Comparison of ENCODE assay signal across 16 cellular contexts in genomic region chr9:28134577-28134976, GRCh38.
DNase-seq lines count a peak whose midpoint lies in the region; ATAC-seq and TF ChIP-seq lines count a peak whose summit lies in the region.
"Had no signal": no experiment of that assay in that cellular context is flagged by ENCODE, and none has a peak within 500 bp of the region (broad histone marks: within the 10 kb centered on the region; RNA-seq: fewer than 3 reads in every experiment).

No MANE protein-coding gene starts in this region.

- no peaks in the 10 kb centered on the region for H3K27me3 ChIP-seq in endocrine pancreas (ENCODE audit: control insufficient read depth, insufficient read depth, low read length)

- TF ChIP-seq CTCF in GM10248 (IDR thresholded peaks at IDR 0.05; ENCODE audit: control extremely low read depth, extremely low read depth, low read depth, missing control alignments): no peak

- no peaks in the 10 kb centered on the region for H3K4me1 ChIP-seq in endocrine pancreas (ENCODE audit: control insufficient read depth, insufficient read depth, low read length)

- ATAC-seq in Right ventricle myocardium inferior (no peak), Right ventricle myocardium superior (ENCODE audit: poor library complexity) (no peak), HG03159 (IDR thresholded peaks at IDR 0.05; ENCODE audit: unreplicated experiment) (no peak)
- ATAC-seq: K562, PC-3, SK-N-SH treated with all-trans-retinoic acid at 6 μM for 48 hours had no signal

- peak; percentile 24 for DNase-seq in NCI-H1105 treated with DMSO at 0.1 percent for 48 hours (lab: John Stamatoyannopoulos, UW)
- DNase-seq in NCI-H1105 (lab: John Stamatoyannopoulos, UW): no peak
- DNase-seq in Right ventricle myocardium inferior (ENCODE audit: missing footprints): peak; percentile 32
- no peak for DNase-seq in Right ventricle myocardium superior
- DNase-seq in pons (ENCODE audit: low spot score): no peak
- no peak for DNase-seq in GM10248 (ENCODE audit: extremely low spot score)
- DNase-seq: GM23248; NCI-H1048; NCI-H2029 treated with DMSO at 0.1 percent for 48 hours; NCI-H446; NK-92 treated with Interleukin-12 subunit alpha and Interleukin-12 subunit beta, amount 100 ng/mL, for 24 hours; PC-3 had no signal

- CTCF ChIA-PET in GM10248 (lab: Yijun Ruan, JAX): no interaction called here

- no peak overlapping the region for H3K9ac ChIP-seq in endocrine pancreas (ENCODE audit: control insufficient read depth, insufficient read depth, low read length)
- H3K9ac ChIP-seq: GM23248 had no signal

- H3K4me3 ChIP-seq in endocrine pancreas (ENCODE audit: control insufficient read depth, insufficient read depth, low read length): peak overlapping the region; percentile 68
- H3K4me3 ChIP-seq: GM23248, K562 had no signal

- intact Hi-C loops in Right ventricle myocardium inferior (cut with DNase I) (no loop called here), Right ventricle myocardium superior (cut with DNase I) (no loop called here)

- no peaks in the 10 kb centered on the region for H3K9me3 ChIP-seq in endocrine pancreas (ENCODE audit: control insufficient read depth, low read length)

- H3K36me3 ChIP-seq in endocrine pancreas (ENCODE audit: control insufficient read depth, insufficient read depth, low read length): no peaks in the 10 kb centered on the region

- POLR2A ChIA-PET in GM10248 (lab: Yijun Ruan, JAX): no interaction called here

Comparison
In these comparisons a context has a peak if more than half of its experiments do, and no peak if none do; other contexts are left out.
1. DNase-seq: peak in NCI-H1105 treated with DMSO at 0.1 percent for 48 hours (single experiment) and Right ventricle myocardium inferior (single experiment); none in NCI-H1105 (single experiment), Right ventricle myocardium superior (single experiment), pons (single experiment) and GM10248 (single experiment).